In genomic region chr4:67035986-67036385, GRCh38 we compare ENCODE assay signal across 26 cellular contexts.
A peak's percentile ranks its signal among the peaks of the same experiment; 100 is the strongest.
DNase-seq lines count a peak whose midpoint lies in the region; ATAC-seq and TF ChIP-seq lines count a peak whose summit lies in the region.
"Had no signal": no experiment of that assay in that cellular context is flagged by ENCODE, and none has a peak within 500 bp of the region (broad histone marks: within the 10 kb centered on the region; RNA-seq: fewer than 3 reads in every experiment).

No MANE protein-coding gene starts in this region.

- no peaks in the 10 kb centered on the region for H3K9me2 ChIP-seq in Loucy (replicated peaks; ENCODE audit: low read depth, low read length)

- no peaks in the 10 kb centered on the region for H3K4me1 Mint-ChIP-seq in type B pancreatic cell (ENCODE audit: unreplicated experiment)
- H3K4me1 Mint-ChIP-seq: activated CD4-positive, alpha-beta T cell treated with anti-CD3 and anti-CD28 coated beads for 36 hours; B cell; naive B cell had no signal

- H3K4me1 ChIP-seq in Loucy (ENCODE audit: insufficient read depth, low read length, poor library complexity, severe bottlenecking) (peaks cover 26% of the 10 kb centered on the region), mesenchymal stem cell (ENCODE audit: control insufficient read depth, insufficient read depth, low read depth, low read length) (peaks cover 5% of the 10 kb centered on the region)
- H3K4me1 ChIP-seq: tibial artery had no signal

- H2BK12ac ChIP-seq in mesenchymal stem cell (ENCODE audit: low read length in 2 of 2) = peak overlapping the region; percentile 75 to 82

- no peaks in the 10 kb centered on the region for H3K27me3 Mint-ChIP-seq in type B pancreatic cell
- H3K27me3 Mint-ChIP-seq: activated CD4-positive, alpha-beta T cell treated with anti-CD3 and anti-CD28 coated beads for 36 hours; activated CD8-positive, alpha-beta T cell treated with anti-CD3 and anti-CD28 coated beads for 36 hours; B cell; naive B cell had no signal

- H3K14ac ChIP-seq in mesenchymal stem cell (ENCODE audit: low read length in 2 of 2) = peak overlapping the region in 1 of 2 experiments; percentile 66

- peak overlapping the region; percentile 24 to 47 for H3K4ac ChIP-seq in mesenchymal stem cell (ENCODE audit: low read depth in 1 of 2, low read length in 2 of 2)

- H3K18ac ChIP-seq in mesenchymal stem cell (ENCODE audit: low read depth in 1 of 2, low read length in 2 of 2) = peak overlapping the region; percentile 72 to 86

- no peaks in the 10 kb centered on the region for H3K36me3 ChIP-seq in Loucy (ENCODE audit: insufficient read depth, low read length)
- H3K36me3 ChIP-seq in brain microvascular endothelial cell (replicated peaks) = no peaks in the 10 kb centered on the region
- no peaks in the 10 kb centered on the region for H3K36me3 ChIP-seq in mesenchymal stem cell (ENCODE audit: control insufficient read depth in 1 of 2, insufficient read depth in 2 of 2, low read depth in 1 of 2, low read length in 2 of 2)
- H3K36me3 ChIP-seq: left lung, tibial artery had no signal

- ATAC-seq in GM21528 (IDR thresholded peaks at IDR 0.05; ENCODE audit: low FRiP score, unreplicated experiment) (no peak), HG03135 (IDR thresholded peaks at IDR 0.05; ENCODE audit: unreplicated experiment) (no peak), HG03108 (IDR thresholded peaks at IDR 0.05; ENCODE audit: unreplicated experiment) (no peak)
- ATAC-seq: activated CD4-positive, alpha-beta T cell treated with anti-CD3 and anti-CD28 coated beads for 36 hours; activated CD8-positive, alpha-beta T cell treated with anti-CD3 and anti-CD28 coated beads for 36 hours; left lung had no signal

- H2BK120ac ChIP-seq in mesenchymal stem cell (ENCODE audit: low read depth, low read length) = no peak overlapping the region

- H3K79me1 ChIP-seq in mesenchymal stem cell (replicated peaks; ENCODE audit: low read length, poor library complexity, severe bottlenecking) = no peaks in the 10 kb centered on the region

- peak overlapping the region; percentile 56 for H4K91ac ChIP-seq in mesenchymal stem cell (ENCODE audit: low read length)

- H4K20me1 ChIP-seq in Loucy (ENCODE audit: insufficient read depth, low read length, poor library complexity, severe bottlenecking) = no peaks in the 10 kb centered on the region

- peak overlapping the region; percentile 56 for H3K4me2 ChIP-seq in Loucy (ENCODE audit: low read depth, low read length, poor library complexity, severe bottlenecking)
- no peak overlapping the region for H3K4me2 ChIP-seq in mesenchymal stem cell (ENCODE audit: low read length, poor library complexity, severe bottlenecking)
- H3K4me2 ChIP-seq: PC-9 had no signal

- H3K27ac ChIP-seq in C4-2B (peak overlapping the region; percentile 47), brain microvascular endothelial cell (peak overlapping the region; percentile 67), mesenchymal stem cell (ENCODE audit: low read length, poor library complexity, severe bottlenecking) (peak overlapping the region; percentile 3)
- H3K27ac ChIP-seq: left lung, PC-9, tibial artery had no signal

- H2AK5ac ChIP-seq in mesenchymal stem cell (ENCODE audit: low read length, severe bottlenecking) = no peak overlapping the region

- H3K9ac ChIP-seq in Loucy (ENCODE audit: low read depth, low read length, poor library complexity, severe bottlenecking) (peak overlapping the region; percentile 37), mesenchymal stem cell (ENCODE audit: low read length) (no peak overlapping the region)

- H3K23ac ChIP-seq in mesenchymal stem cell (ENCODE audit: low read length in 2 of 2) = no peak overlapping the region

- H3K79me2 ChIP-seq in Loucy (ENCODE audit: insufficient read depth, low read length) = no peaks in the 10 kb centered on the region

- H2AFZ ChIP-seq in Loucy (ENCODE audit: low read length) = peak overlapping the region; percentile 31; the same call in 1 of the 2 replicates
- no peak overlapping the region for H2AFZ ChIP-seq in mesenchymal stem cell (ENCODE audit: low read depth, low read length)
- H2AFZ ChIP-seq: PC-9 had no signal

- TF ChIP-seq CTCF in C4-2B (conservative IDR thresholded peaks at IDR 0.05) (no peak), Loucy (conservative IDR thresholded peaks at IDR 0.05; ENCODE audit: low read length) (no peak), brain microvascular endothelial cell (IDR thresholded peaks at IDR 0.05; ENCODE audit: low read depth, low read length, missing control alignments) (no peak), type B pancreatic cell (conservative IDR thresholded peaks at IDR 0.05) (no peak)

- peak; percentile 65 for DNase-seq in brain microvascular endothelial cell
- DNase-seq in mesenchymal stem cell = peak; percentile 38
- DNase-seq in type B pancreatic cell (ENCODE audit: extremely low spot score, unreplicated experiment) = no peak
- DNase-seq: activated CD4-positive, alpha-beta T cell treated with anti-CD3 and anti-CD28 coated beads for 36 hours; activated CD8-positive, alpha-beta memory T cell treated with anti-CD3 and anti-CD28 coated beads, Interleukin-2, amount 50 U/mL, for 48 hours; activated CD8-positive, alpha-beta T cell treated with anti-CD3 and anti-CD28 coated beads for 36 hours; activated naive CD4-positive, alpha-beta T cell treated with anti-CD3 and anti-CD28 coated beads for 36 hours; COR-L47; DMS79; effector CD4-positive, alpha-beta T cell; left lung; naive B cell; NCI-H1417 treated with DMSO at 0.1 percent for 48 hours; NCI-H2081; NCI-H2227 treated with DMSO at 0.1 percent for 48 hours; NCI-H526; nucleus accumbens; stimulated activated CD4-positive, alpha-beta T cell treated with anti-CD3 and anti-CD28 coated beads, Interleukin-4, amount 100 ng/mL, for 4 hours; tibial artery had no signal

- peaks cover 5% of the 10 kb centered on the region for H3K9me3 Mint-ChIP-seq in type B pancreatic cell
- H3K9me3 Mint-ChIP-seq: activated CD8-positive, alpha-beta T cell treated with anti-CD3 and anti-CD28 coated beads for 36 hours; activated naive CD4-positive, alpha-beta T cell treated with anti-CD3 and anti-CD28 coated beads for 36 hours had no signal

- WGBS in mesenchymal stem cell = 38% methylated on average over 1 of the region's 1 CpG

- H3K9me3 ChIP-seq in Loucy (ENCODE audit: insufficient read depth, low read depth, low read length) (no peaks in the 10 kb centered on the region), mesenchymal stem cell (ENCODE audit: control insufficient read depth, low read length) (peaks cover 3% of the 10 kb centered on the region)
- H3K9me3 ChIP-seq: left lung, tibial artery had no signal

- H3F3A ChIP-seq in Loucy (ENCODE audit: low read depth) = no peaks in the 10 kb centered on the region

- no peak overlapping the region for H2BK5ac ChIP-seq in mesenchymal stem cell (ENCODE audit: low read depth, low read length, poor library complexity, severe bottlenecking)

- H3K4me3 Mint-ChIP-seq in type B pancreatic cell = no peak overlapping the region
- H3K4me3 Mint-ChIP-seq: activated CD4-positive, alpha-beta T cell treated with anti-CD3 and anti-CD28 coated beads for 36 hours; activated CD8-positive, alpha-beta T cell treated with anti-CD3 and anti-CD28 coated beads for 36 hours; activated naive CD4-positive, alpha-beta T cell treated with anti-CD3 and anti-CD28 coated beads for 36 hours; B cell; naive B cell had no signal

- H3K27me3 ChIP-seq in Loucy (ENCODE audit: insufficient read depth, low read length, poor library complexity, severe bottlenecking) = no peaks in the 10 kb centered on the region
- H3K27me3 ChIP-seq in brain microvascular endothelial cell (replicated peaks) = no peaks in the 10 kb centered on the region
- no peaks in the 10 kb centered on the region for H3K27me3 ChIP-seq in mesenchymal stem cell (ENCODE audit: control insufficient read depth in 1 of 2, insufficient read depth in 1 of 2, low read length in 2 of 2)
- H3K27me3 ChIP-seq: left lung, tibial artery had no signal

- peak overlapping the region; percentile 80 for H4K8ac ChIP-seq in mesenchymal stem cell (ENCODE audit: low read length)

- in situ Hi-C loops in brain microvascular endothelial cell (cut with HindIII; ENCODE audit: low pct_ligation_motif_present, low sequenced_read_pairs) = no loop called here

- H3K27ac Mint-ChIP-seq in type B pancreatic cell = no peak overlapping the region
- H3K27ac Mint-ChIP-seq: activated CD4-positive, alpha-beta T cell treated with anti-CD3 and anti-CD28 coated beads for 36 hours; activated CD8-positive, alpha-beta T cell treated with anti-CD3 and anti-CD28 coated beads for 36 hours; activated naive CD4-positive, alpha-beta T cell treated with anti-CD3 and anti-CD28 coated beads for 36 hours; B cell; naive B cell had no signal

- peak overlapping the region; percentile 27 for H3K4me3 ChIP-seq in Loucy (ENCODE audit: low read length, poor library complexity, severe bottlenecking)
- H3K4me3 ChIP-seq in brain microvascular endothelial cell (ENCODE audit: low read depth, low read length) = no peak overlapping the region
- H3K4me3 ChIP-seq in mesenchymal stem cell (ENCODE audit: insufficient read depth in 1 of 2, low read depth in 1 of 2, low read length in 2 of 2) = no peak overlapping the region
- H3K4me3 ChIP-seq: left lung, PC-9, tibial artery had no signal

- no peaks in the 10 kb centered on the region for H3K36me3 Mint-ChIP-seq in type B pancreatic cell
- H3K36me3 Mint-ChIP-seq: naive B cell had no signal

- no peak overlapping the region for H2BK15ac ChIP-seq in mesenchymal stem cell (ENCODE audit: low read depth, poor library complexity, severe bottlenecking)

Comparison
In these comparisons a context has a peak if more than half of its experiments do, and no peak if none do; other contexts are left out.
1. H3K27ac ChIP-seq: peak in every context shown above with its lines; median percentile 67 in brain microvascular endothelial cell; 47 in C4-2B; 3 in mesenchymal stem cell.